Comparison of ENCODE assay signal across 16 cellular contexts in the genomic region with DNA sequence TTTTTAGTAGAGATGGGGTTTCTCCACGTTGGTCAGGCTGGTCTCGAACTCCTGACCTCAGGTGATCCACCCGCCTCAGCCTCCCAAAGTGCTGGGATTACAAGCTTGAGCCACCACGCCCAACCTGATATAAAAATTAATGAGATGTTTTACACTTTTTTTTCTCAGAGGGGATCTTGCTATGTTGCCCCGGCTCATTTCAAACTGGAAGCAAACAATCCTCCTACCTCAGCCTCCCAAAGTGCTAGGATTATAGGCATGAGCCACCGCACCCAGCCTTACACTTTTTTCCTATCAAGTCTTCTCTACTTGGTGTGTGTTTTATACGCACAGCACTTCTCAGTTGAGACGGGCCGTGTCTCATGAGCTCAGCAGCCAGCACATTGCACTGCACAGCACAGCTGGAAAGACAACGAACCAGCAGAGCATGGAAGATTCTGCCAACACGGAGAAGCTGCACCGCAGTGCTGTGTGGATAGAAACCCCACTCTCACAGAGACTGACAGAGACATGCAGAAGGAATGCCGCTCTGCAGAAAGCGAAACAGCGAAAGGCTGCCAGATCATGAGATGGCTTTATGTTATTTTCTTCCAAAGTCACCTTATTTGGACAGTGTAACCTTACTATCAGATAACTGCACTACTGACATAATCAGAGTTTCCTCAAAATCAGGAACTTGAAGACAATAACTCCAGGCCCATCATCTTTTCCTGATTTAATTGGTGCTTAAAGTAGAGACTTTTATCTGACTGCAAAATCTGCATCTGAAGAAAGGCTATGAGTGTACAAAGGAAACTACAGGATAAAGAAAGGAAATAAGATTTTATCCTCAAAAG. TPM values are rescaled to one million over a fixed set of nuclear protein-coding genes. Genes with fewer than 3 reads are reported as not detected.
DNase-seq lines count a peak whose midpoint lies in the region; ATAC-seq and TF ChIP-seq lines count a peak whose summit lies in the region.
"Had no signal": no experiment of that assay in that cellular context is flagged by ENCODE, and none has a peak within 500 bp of the region (broad histone marks: within the 10 kb centered on the region; RNA-seq: fewer than 3 reads in every experiment).

No MANE protein-coding gene starts in this region.

- H3K4me3 ChIP-seq in CD4-positive, CD25-positive, alpha-beta regulatory T cell (ENCODE audit: low read depth, low read length), result no peak overlapping the region
- H3K4me3 ChIP-seq in psoas muscle, result no peak overlapping the region
- H3K4me3 ChIP-seq: uterus had no signal

- no peaks in the 10 kb centered on the region for H3K4me1 ChIP-seq in CD4-positive, CD25-positive, alpha-beta regulatory T cell (ENCODE audit: control insufficient read depth, insufficient read depth, low read length, poor library complexity, severe bottlenecking)
- no peaks in the 10 kb centered on the region for H3K4me1 ChIP-seq in psoas muscle
- H3K4me1 ChIP-seq: uterus had no signal

- no peaks in the 10 kb centered on the region for H3K9me3 Mint-ChIP-seq in CD4-positive, CD25-positive, alpha-beta regulatory T cell
- H3K9me3 Mint-ChIP-seq: immature natural killer cell; stimulated activated naive B cell treated with anti-CD40 and anti-IgM and Interleukin-4, amounts not matched to agents 10 μg/mL and 1 μg/mL and 100 μg/mL, for 72 hours had no signal

- no peaks in the 10 kb centered on the region for H3K9me3 ChIP-seq in CD4-positive, CD25-positive, alpha-beta regulatory T cell (ENCODE audit: control insufficient read depth in 2 of 2, low read length in 2 of 2)
- H3K9me3 ChIP-seq in T-helper 17 cell (ENCODE audit: control insufficient read depth, low read length, poor library complexity, severe bottlenecking), result no peaks in the 10 kb centered on the region
- no peaks in the 10 kb centered on the region for H3K9me3 ChIP-seq in psoas muscle
- H3K9me3 ChIP-seq: neutrophil, uterus had no signal

- no peak overlapping the region for H3K4me3 Mint-ChIP-seq in CD4-positive, CD25-positive, alpha-beta regulatory T cell
- peak overlapping the region; percentile 47 for H3K4me3 Mint-ChIP-seq in T-helper 17 cell
- H3K4me3 Mint-ChIP-seq: immature natural killer cell; stimulated activated naive B cell treated with anti-CD40 and anti-IgM and Interleukin-4, amounts not matched to agents 10 μg/mL and 1 μg/mL and 100 μg/mL, for 72 hours had no signal

- WGBS in psoas muscle, 3 donors, result 77 to 84% (median 83%) methylated on average over 15 of the region's 15 CpGs

- no peaks in the 10 kb centered on the region for H3K27me3 ChIP-seq in CD4-positive, CD25-positive, alpha-beta regulatory T cell (ENCODE audit: control insufficient read depth, insufficient read depth, low read length)
- no peaks in the 10 kb centered on the region for H3K27me3 ChIP-seq in psoas muscle (ENCODE audit: insufficient read depth in 3 of 3, low read length in 2 of 3)
- H3K27me3 ChIP-seq: neutrophil, uterus had no signal

- H3K27ac Mint-ChIP-seq in CD4-positive, CD25-positive, alpha-beta regulatory T cell, result peak overlapping the region in 2 of 3 donors; percentile 3 to 40
- peak overlapping the region; percentile 74 for H3K27ac Mint-ChIP-seq in T-helper 17 cell
- H3K27ac Mint-ChIP-seq: stimulated activated naive B cell treated with anti-CD40 and anti-IgM and Interleukin-4, amounts not matched to agents 10 μg/mL and 1 μg/mL and 100 μg/mL, for 72 hours had no signal

- peaks cover 0 to 6% (median 1%) of the 10 kb centered on the region in 4 donors for H3K4me1 Mint-ChIP-seq in CD4-positive, CD25-positive, alpha-beta regulatory T cell
- H3K4me1 Mint-ChIP-seq in T-helper 17 cell, result peaks cover 4% of the 10 kb centered on the region
- H3K4me1 Mint-ChIP-seq: immature natural killer cell had no signal

- peaks cover 28% of the 10 kb centered on the region for H3K36me3 ChIP-seq in CD4-positive, CD25-positive, alpha-beta regulatory T cell (ENCODE audit: control insufficient read depth, insufficient read depth, low read length)
- peaks cover 9 to 76% of the 10 kb centered on the region in 2 donors for H3K36me3 ChIP-seq in psoas muscle (ENCODE audit: insufficient read depth in 1 of 2, low read depth in 1 of 2)
- H3K36me3 ChIP-seq: uterus had no signal

- no peak overlapping the region for H3K27ac ChIP-seq in CD4-positive, CD25-positive, alpha-beta regulatory T cell (ENCODE audit: insufficient read depth, low read length, poor library complexity, severe bottlenecking)
- no peak overlapping the region for H3K27ac ChIP-seq in psoas muscle
- H3K27ac ChIP-seq: neutrophil had no signal

- peaks cover 35% of the 10 kb centered on the region for H3K36me3 Mint-ChIP-seq in CD4-positive, CD25-positive, alpha-beta regulatory T cell
- no peaks in the 10 kb centered on the region for H3K36me3 Mint-ChIP-seq in T-helper 17 cell (ENCODE audit: low read depth)

- intact Hi-C loops in left ventricle myocardium superior (cut with micrococcal nuclease), result no loop called here
- intact Hi-C loops in psoas muscle (cut with DNase I), result loop anchor here in 1 of 2 donors (10.0 kb wide), 1 partner anchor 50 kb away; no protein-coding TSS in a partner anchor

- ATAC-seq in CD4-positive, CD25-positive, alpha-beta regulatory T cell (ENCODE audit: low read depth in 2 of 2), result no peak
- no peak for ATAC-seq in T-helper 17 cell
- ATAC-seq in left ventricle myocardium superior, result peak; percentile 41
- peak in 3 of 4 donors; percentile 19 to 37 (median 37) for ATAC-seq in psoas muscle
- ATAC-seq in GM21390 (IDR thresholded peaks at IDR 0.05; ENCODE audit: unreplicated experiment), result no peak
- ATAC-seq: stimulated activated naive B cell treated with anti-CD40 and anti-IgM and Interleukin-4, amounts not matched to agents 10 μg/mL and 1 μg/mL and 100 μg/mL, for 72 hours had no signal

- no peak for TF ChIP-seq CTCF in psoas muscle (IDR thresholded peaks at IDR 0.05)

- no peaks in the 10 kb centered on the region for H3K27me3 Mint-ChIP-seq in CD4-positive, CD25-positive, alpha-beta regulatory T cell
- H3K27me3 Mint-ChIP-seq in T-helper 17 cell, result no peaks in the 10 kb centered on the region
- H3K27me3 Mint-ChIP-seq: stimulated activated naive B cell treated with anti-CD40 and anti-IgM and Interleukin-4, amounts not matched to agents 10 μg/mL and 1 μg/mL and 100 μg/mL, for 72 hours had no signal

- no peak for DNase-seq in CD4-positive, CD25-positive, alpha-beta regulatory T cell
- DNase-seq in T-helper 17 cell (no peak), left ventricle myocardium superior (no peak), psoas muscle (no peak), NOMO-1 treated with dmso at 0.1 percent for 144 hours (lab: John Stamatoyannopoulos, UW; ENCODE audit: unreplicated experiment) (no peak), NCI-H2029 (lab: John Stamatoyannopoulos, UW) (no peak), NCI-H128 (lab: John Stamatoyannopoulos, UW; ENCODE audit: unreplicated experiment) (no peak)
- DNase-seq: cerebellar nuclear complex; HCEC 1CT; immature natural killer cell; NCI-H82; small intestine; stimulated activated naive B cell treated with anti-CD40 and anti-IgM and Interleukin-4, amounts not matched to agents 10 μg/mL and 1 μg/mL and 100 μg/mL, for 72 hours had no signal

RNA-seq across cellular contexts. Expression of gene QRICH2, which starts 6.5 kb away (rescaled TPM):
- 2.2 TPM for total RNA-seq in CD4-positive, CD25-positive, alpha-beta regulatory T cell
- under 1 TPM in 1 of 4 donors, not detected in 3; 0.50 TPM for polyA plus RNA-seq in CD4-positive, CD25-positive, alpha-beta regulatory T cell
- total RNA-seq in T-helper 17 cell (1 to 10 TPM; 1.7 to 3.6 TPM), left ventricle myocardium superior (2.7 TPM), psoas muscle (1 to 10 TPM in 2 of 4 donors, under 1 TPM in 2; 0.69 to 1.5 (median 0.95) TPM)
- 1 to 10 TPM in 2 of 3 donors, under 1 TPM in 1; 0.94 to 1.2 (median 1.1) TPM for polyA plus RNA-seq in psoas muscle

RNA-seq across cellular contexts. Expression of gene PRPSAP1, which starts 39.1 kb away (rescaled TPM):
- total RNA-seq in CD4-positive, CD25-positive, alpha-beta regulatory T cell, result 37.1 TPM
- polyA plus RNA-seq in CD4-positive, CD25-positive, alpha-beta regulatory T cell, result 10 to 100 TPM; 41.4 to 56.1 (median 54.0) TPM
- 10 to 100 TPM; 19.4 to 22.1 TPM for total RNA-seq in T-helper 17 cell
- 38.8 TPM for total RNA-seq in left ventricle myocardium superior
- 10 to 100 TPM; 14.8 to 20.0 (median 18.1) TPM for total RNA-seq in psoas muscle
- polyA plus RNA-seq in psoas muscle, result 10 to 100 TPM in 2 of 3 donors, 1 to 10 TPM in 1; 9.5 to 24.7 (median 12.3) TPM

RNA-seq across cellular contexts. Expression of gene UBALD2, which starts 49.5 kb away (rescaled TPM):
- 247 TPM for total RNA-seq in CD4-positive, CD25-positive, alpha-beta regulatory T cell
- 1 to 10 TPM; 3.9 to 9.2 (median 7.3) TPM for polyA plus RNA-seq in CD4-positive, CD25-positive, alpha-beta regulatory T cell
- total RNA-seq in T-helper 17 cell (100 to 1,000 TPM; 201 to 252 TPM), left ventricle myocardium superior (35.4 TPM), psoas muscle (100 to 1,000 TPM in 3 of 4 donors, 10 to 100 TPM in 1; 55.2 to 414 (median 183) TPM)
- polyA plus RNA-seq in psoas muscle, result 100 to 1,000 TPM in 2 of 3 donors, 10 to 100 TPM in 1; 68.2 to 145 (median 120) TPM

Comparison
In these comparisons a context has a peak if more than half of its experiments do, and no peak if none do; other contexts are left out.
1. ATAC-seq: peak in left ventricle myocardium superior (single experiment) and psoas muscle (3 of 4); none in CD4-positive, CD25-positive, alpha-beta regulatory T cell (0 of 2), T-helper 17 cell (single experiment) and GM21390 (single experiment).